12 cellular contexts compared by ENCODE assay signal in genomic region chr7:44982535-44982923, GRCh38. TPM values are rescaled to one million over a fixed set of nuclear protein-coding genes. Genes with fewer than 3 reads are reported as not detected.
DNase-seq lines count a peak whose midpoint lies in the region; ATAC-seq and TF ChIP-seq lines count a peak whose summit lies in the region.
"Had no signal": no experiment of that assay in that cellular context is flagged by ENCODE, and none has a peak within 500 bp of the region (broad histone marks: within the 10 kb centered on the region; RNA-seq: fewer than 3 reads in every experiment).

No MANE protein-coding gene starts in this region.

- no peak for ATAC-seq in activated CD8-positive, alpha-beta T cell treated with anti-CD3 and anti-CD28 coated beads, Interleukin-2, amount 10 ng/mL, durations not matched to agents 7 days and 5 days
- ATAC-seq in natural killer cell (no peak), HG02610 (IDR thresholded peaks at IDR 0.05; ENCODE audit: unreplicated experiment) (no peak)
- ATAC-seq: heart left ventricle, left lobe of liver had no signal

- H3K36me3 Mint-ChIP-seq in CD4-positive, alpha-beta memory T cell, result peaks cover 42 to 71% of the 10 kb centered on the region in 2 donors
- H3K36me3 Mint-ChIP-seq in activated CD8-positive, alpha-beta T cell treated with anti-CD3 and anti-CD28 coated beads, Interleukin-2, amount 10 ng/mL, durations not matched to agents 7 days and 5 days (ENCODE audit: low read depth), result peaks cover 81% of the 10 kb centered on the region
- peaks cover 11% of the 10 kb centered on the region for H3K36me3 Mint-ChIP-seq in natural killer cell

- H3K4me3 ChIP-seq in CD4-positive, alpha-beta memory T cell (ENCODE audit: low read length in 2 of 2), result no peak overlapping the region
- H3K4me3 ChIP-seq: heart left ventricle, tibial artery had no signal

- H3K4me1 ChIP-seq in CD4-positive, alpha-beta memory T cell (ENCODE audit: insufficient read depth, low read length), result peaks cover 76% of the 10 kb centered on the region

- intact Hi-C loops in CD4-positive, alpha-beta memory T cell (cut with micrococcal nuclease), result no loop called here
- intact Hi-C loops in natural killer cell (cut with micrococcal nuclease), result no loop called here

- POLR2A ChIA-PET in CD4-positive, alpha-beta memory T cell (lab: Charles Lee; ENCODE audit: partially characterized antibody), result interaction anchor here (0.6 to 21.9 kb wide), 6 partner anchors 9 to 134 kb away, joined by 3 to 551 read pairs (median 8); partner anchors contain the start of genes CCM2 and H2AZ2
- POLR2A ChIA-PET in activated CD8-positive, alpha-beta T cell treated with anti-CD3 and anti-CD28 coated beads, Interleukin-2, amount 10 ng/mL, durations not matched to agents 7 days and 5 days (lab: Charles Lee), result interaction anchor here (1.0 to 13.9 kb wide), 7 partner anchors 9 to 138 kb away, joined by 3 to 234 read pairs (median 5); partner anchors contain the start of genes CCM2, H2AZ2 and TBRG4

- CTCF ChIA-PET in CD4-positive, alpha-beta memory T cell (lab: Charles Lee; ENCODE audit: partially characterized antibody), result interaction anchor here (0.6 to 3.9 kb wide), 6 partner anchors 9 to 70 kb away, joined by 3 to 21 read pairs (median 3); no protein-coding TSS in a partner anchor
- CTCF ChIA-PET in activated CD8-positive, alpha-beta T cell treated with anti-CD3 and anti-CD28 coated beads, Interleukin-2, amount 10 ng/mL, durations not matched to agents 7 days and 5 days (lab: Charles Lee), result interaction anchor here (0.9 to 4.2 kb wide), 5 partner anchors 9 to 153 kb away, joined by 3 to 28 read pairs (median 5); partner anchors contain the start of gene CCM2

- no peaks in the 10 kb centered on the region for H3K9me3 ChIP-seq in CD4-positive, alpha-beta memory T cell (ENCODE audit: control insufficient read depth in 1 of 2, low read length in 2 of 2)
- H3K9me3 ChIP-seq: heart left ventricle, tibial artery had no signal

- peak overlapping the region; percentile 11 to 98 (median 49) for H3K27ac Mint-ChIP-seq in CD4-positive, alpha-beta memory T cell
- peak overlapping the region; percentile 70 for H3K27ac Mint-ChIP-seq in activated CD8-positive, alpha-beta T cell treated with anti-CD3 and anti-CD28 coated beads, Interleukin-2, amount 10 ng/mL, durations not matched to agents 7 days and 5 days
- H3K27ac Mint-ChIP-seq in natural killer cell, result peak overlapping the region; percentile 23 to 99

- no peaks in the 10 kb centered on the region for H3K27me3 Mint-ChIP-seq in CD4-positive, alpha-beta memory T cell
- no peaks in the 10 kb centered on the region for H3K27me3 Mint-ChIP-seq in activated CD8-positive, alpha-beta T cell treated with anti-CD3 and anti-CD28 coated beads, Interleukin-2, amount 10 ng/mL, durations not matched to agents 7 days and 5 days (ENCODE audit: low read depth)
- H3K27me3 Mint-ChIP-seq in natural killer cell (ENCODE audit: low read depth in 2 of 2), result no peaks in the 10 kb centered on the region

- TF ChIP-seq CTCF in natural killer cell (IDR thresholded peaks at IDR 0.05), result no peak

- H3K9me3 Mint-ChIP-seq in CD4-positive, alpha-beta memory T cell, result peaks cover 0 to 3% (median 0%) of the 10 kb centered on the region in 8 donors
- no peaks in the 10 kb centered on the region for H3K9me3 Mint-ChIP-seq in activated CD8-positive, alpha-beta T cell treated with anti-CD3 and anti-CD28 coated beads, Interleukin-2, amount 10 ng/mL, durations not matched to agents 7 days and 5 days (ENCODE audit: insufficient read depth)
- no peaks in the 10 kb centered on the region for H3K9me3 Mint-ChIP-seq in natural killer cell

- peak; percentile 22 for TF ChIP-seq POLR2A in GM18526 (IDR thresholded peaks at IDR 0.05; ENCODE audit: extremely low read depth, insufficient read length)

- peak overlapping the region; percentile 2 for H3K27ac ChIP-seq in CD4-positive, alpha-beta memory T cell (ENCODE audit: low read depth, low read length)
- H3K27ac ChIP-seq: tibial artery had no signal

- peaks cover 30% of the 10 kb centered on the region for H3K36me3 ChIP-seq in CD4-positive, alpha-beta memory T cell (ENCODE audit: insufficient read depth, low read length)

- peak in 1 of 5 donors; percentile 36 for DNase-seq in CD4-positive, alpha-beta memory T cell
- no peak for DNase-seq in activated CD8-positive, alpha-beta T cell treated with anti-CD3 and anti-CD28 coated beads, Interleukin-2, amount 10 ng/mL, durations not matched to agents 7 days and 5 days
- DNase-seq in natural killer cell, result no peak
- no peak for DNase-seq in NCI-H1092 treated with DMSO at 0.1 percent for 48 hours (lab: John Stamatoyannopoulos, UW)
- no peak for DNase-seq in NCI-H1436 (lab: John Stamatoyannopoulos, UW)
- DNase-seq: GOT3, NCI-H1048, tibial artery had no signal

- peak overlapping the region in 3 of 8 donors; percentile 22 to 33 (median 27) for H3K4me3 Mint-ChIP-seq in CD4-positive, alpha-beta memory T cell
- H3K4me3 Mint-ChIP-seq in activated CD8-positive, alpha-beta T cell treated with anti-CD3 and anti-CD28 coated beads, Interleukin-2, amount 10 ng/mL, durations not matched to agents 7 days and 5 days, result peak overlapping the region; percentile 99
- no peak overlapping the region for H3K4me3 Mint-ChIP-seq in natural killer cell

- H3K4me1 Mint-ChIP-seq in CD4-positive, alpha-beta memory T cell, result peaks cover 55 to 100% (median 71%) of the 10 kb centered on the region in 4 donors
- H3K4me1 Mint-ChIP-seq in activated CD8-positive, alpha-beta T cell treated with anti-CD3 and anti-CD28 coated beads, Interleukin-2, amount 10 ng/mL, durations not matched to agents 7 days and 5 days (ENCODE audit: low read depth), result peaks cover 72% of the 10 kb centered on the region
- H3K4me1 Mint-ChIP-seq in natural killer cell, result peaks cover 71 to 74% of the 10 kb centered on the region in 2 donors

- H3K27me3 ChIP-seq in CD4-positive, alpha-beta memory T cell (ENCODE audit: insufficient read depth, low read length), result no peaks in the 10 kb centered on the region
- H3K27me3 ChIP-seq: heart left ventricle, tibial artery had no signal

RNA-seq across cellular contexts. Expression of gene MYO1G, which starts 3.7 kb away (rescaled TPM):
- total RNA-seq in CD4-positive, alpha-beta memory T cell, result 10 to 100 TPM; 92.9 to 94.2 TPM
- 100 to 1,000 TPM; 143 to 168 TPM for polyA plus RNA-seq in CD4-positive, alpha-beta memory T cell
- total RNA-seq in activated CD8-positive, alpha-beta T cell treated with anti-CD3 and anti-CD28 coated beads, Interleukin-2, amount 10 ng/mL, durations not matched to agents 7 days and 5 days, result 100 to 1,000 TPM; 435 to 453 TPM
- 100 to 1,000 TPM; 371 to 470 (median 429) TPM for total RNA-seq in natural killer cell

RNA-seq across cellular contexts. Expression of gene CCM2, which starts 17.5 kb away (rescaled TPM):
- 100 to 1,000 TPM; 192 to 200 TPM for total RNA-seq in CD4-positive, alpha-beta memory T cell
- 10 to 100 TPM; 82.1 to 91.9 TPM for polyA plus RNA-seq in CD4-positive, alpha-beta memory T cell
- 10 to 100 TPM; 99.6 to 99.9 TPM for total RNA-seq in activated CD8-positive, alpha-beta T cell treated with anti-CD3 and anti-CD28 coated beads, Interleukin-2, amount 10 ng/mL, durations not matched to agents 7 days and 5 days
- 100 to 1,000 TPM in 1 of 3 donors, 10 to 100 TPM in 2; 66.2 to 104 (median 97.5) TPM for total RNA-seq in natural killer cell
